In genomic region chr14:103030741-103031565, GRCh38 we compare ENCODE assay signal across 19 cellular contexts. TPM values are rescaled to one million over a fixed set of nuclear protein-coding genes. Genes with fewer than 3 reads are reported as not detected.
DNase-seq lines count a peak whose midpoint lies in the region; ATAC-seq and TF ChIP-seq lines count a peak whose summit lies in the region.
"Had no signal": no experiment of that assay in that cellular context is flagged by ENCODE, and none has a peak within 500 bp of the region (broad histone marks: within the 10 kb centered on the region; RNA-seq: fewer than 3 reads in every experiment).

No MANE protein-coding gene starts in this region.

- peaks cover 97% of the 10 kb centered on the region for H3K79me2 ChIP-seq in neural progenitor cell (ENCODE audit: low read depth)

- peak overlapping the region in 1 of 3 donors; percentile 5 for H3K4me3 ChIP-seq in right lobe of liver
- H3K4me3 ChIP-seq in neural progenitor cell = no peak overlapping the region
- H3K4me3 ChIP-seq: adrenal gland, BLaER1, lung had no signal

- peak overlapping the region; percentile 72 for H3K27ac ChIP-seq in cingulate gyrus (ENCODE audit: low read depth, low read length)
- peak overlapping the region; percentile 8 to 47 (median 47) for H3K27ac ChIP-seq in right lobe of liver
- no peak overlapping the region for H3K27ac ChIP-seq in neural progenitor cell
- H3K27ac ChIP-seq: BLaER1 had no signal

- no peak for TF ChIP-seq POLR2A in right lobe of liver (IDR thresholded peaks at IDR 0.05)

- no peaks in the 10 kb centered on the region for H3F3A ChIP-seq in neural progenitor cell (ENCODE audit: low read depth)

- WGBS in right lobe of liver (ENCODE audit: insufficient coverage, low coverage, low lambda C conversion rate, missing lambda C conversion rate) = 24% methylated on average over 10 of the region's 13 CpGs

- peaks cover 4% of the 10 kb centered on the region for H3K36me3 Mint-ChIP-seq in HFFc6 (ENCODE audit: low read depth)
- peaks cover 4 to 5% of the 10 kb centered on the region in 2 donors for H3K36me3 Mint-ChIP-seq in stimulated activated naive B cell treated with anti-CD40 and anti-IgM and Interleukin-4, amounts not matched to agents 10 μg/mL and 1 μg/mL and 100 μg/mL, for 72 hours
- peaks cover 10% of the 10 kb centered on the region for H3K36me3 Mint-ChIP-seq in neural progenitor cell

- TF ChIP-seq CTCF in HFFc6 (IDR thresholded peaks at IDR 0.05) (no peak), right lobe of liver (IDR thresholded peaks at IDR 0.05) (no peak), neural progenitor cell (IDR thresholded peaks at IDR 0.05) (no peak)

- no peak overlapping the region for H3K9ac ChIP-seq in neural progenitor cell
- H3K9ac ChIP-seq: BLaER1 had no signal

- H3K27me3 ChIP-seq in right lobe of liver (no peaks in the 10 kb centered on the region), neural progenitor cell (no peaks in the 10 kb centered on the region)
- H3K27me3 ChIP-seq: adrenal gland, BLaER1 had no signal

- H3K4me1 ChIP-seq in right lobe of liver = peaks cover 0 to 41% (median 12%) of the 10 kb centered on the region in 4 donors
- H3K4me1 ChIP-seq in neural progenitor cell = no peaks in the 10 kb centered on the region

- intact Hi-C loops in right lobe of liver (cut with DNase I) = no loop called here

- no peak overlapping the region for H2AFZ ChIP-seq in neural progenitor cell (replicated peaks)

- no peaks in the 10 kb centered on the region for H3K9me3 Mint-ChIP-seq in HFFc6
- peaks cover 0 to 2% of the 10 kb centered on the region in 2 donors for H3K9me3 Mint-ChIP-seq in stimulated activated naive B cell treated with anti-CD40 and anti-IgM and Interleukin-4, amounts not matched to agents 10 μg/mL and 1 μg/mL and 100 μg/mL, for 72 hours
- H3K9me3 Mint-ChIP-seq in neural progenitor cell = peaks cover 9% of the 10 kb centered on the region
- H3K9me3 Mint-ChIP-seq: activated T-helper 2 cell treated with anti-CD3 and anti-CD28 coated beads, Interferon-gamma antibody, Interleukin-2, Interleukin-4, amounts not matched to agents 10 μg/mL and 5 μg/mL and 100 μg/mL, durations not matched to agents 14 hours and 24 hours and 36 hours; effector memory CD8-positive, alpha-beta T cell had no signal

- peaks cover 12% of the 10 kb centered on the region for H4K20me1 ChIP-seq in neural progenitor cell (ENCODE audit: low read depth)
- H4K20me1 ChIP-seq: BLaER1 had no signal

- H3K9me3 ChIP-seq in right lobe of liver = no peaks in the 10 kb centered on the region
- H3K9me3 ChIP-seq in neural progenitor cell (ENCODE audit: low read depth) = no peaks in the 10 kb centered on the region
- H3K9me3 ChIP-seq: adrenal gland had no signal

- H3K4me1 Mint-ChIP-seq in HFFc6 (ENCODE audit: low read depth) = peaks cover 31% of the 10 kb centered on the region
- peaks cover 4 to 8% of the 10 kb centered on the region in 2 donors for H3K4me1 Mint-ChIP-seq in stimulated activated naive B cell treated with anti-CD40 and anti-IgM and Interleukin-4, amounts not matched to agents 10 μg/mL and 1 μg/mL and 100 μg/mL, for 72 hours
- peaks cover 2% of the 10 kb centered on the region for H3K4me1 Mint-ChIP-seq in neural progenitor cell

- H3K4me2 ChIP-seq in neural progenitor cell = no peak overlapping the region
- H3K4me2 ChIP-seq: BLaER1 had no signal

- H3K36me3 ChIP-seq in right lobe of liver = no peaks in the 10 kb centered on the region
- H3K36me3 ChIP-seq in neural progenitor cell = peaks cover 2% of the 10 kb centered on the region
- H3K36me3 ChIP-seq: adrenal gland, BLaER1 had no signal

- H3K27me3 Mint-ChIP-seq in HFFc6 (ENCODE audit: insufficient read depth) = no peaks in the 10 kb centered on the region
- no peaks in the 10 kb centered on the region for H3K27me3 Mint-ChIP-seq in stimulated activated naive B cell treated with anti-CD40 and anti-IgM and Interleukin-4, amounts not matched to agents 10 μg/mL and 1 μg/mL and 100 μg/mL, for 72 hours
- peaks cover 3% of the 10 kb centered on the region for H3K27me3 Mint-ChIP-seq in neural progenitor cell (ENCODE audit: insufficient read depth, low read depth)

- no peak for DNase-seq in HFFc6
- DNase-seq in right lobe of liver = no peak
- no peak for DNase-seq in stimulated activated naive B cell treated with anti-CD40 and anti-IgM and Interleukin-4, amounts not matched to agents 10 μg/mL and 1 μg/mL and 100 μg/mL, for 72 hours
- no peak for DNase-seq in neural progenitor cell (ENCODE audit: low spot score)
- DNase-seq in hypothalamus (lab: John Stamatoyannopoulos, UW) = no peak
- DNase-seq in AML-193 (lab: John Stamatoyannopoulos, UW) = no peak
- DNase-seq: DMS 273 treated with DMSO at 0.1 percent for 48 hours; effector memory CD8-positive, alpha-beta T cell; NCI-H1092; NCI-H2171 had no signal

- peak; percentile 69 to 74 (median 70) for ATAC-seq in right lobe of liver
- no peak for ATAC-seq in stimulated activated naive B cell treated with anti-CD40 and anti-IgM and Interleukin-4, amounts not matched to agents 10 μg/mL and 1 μg/mL and 100 μg/mL, for 72 hours (replicated peaks)
- ATAC-seq in HG02763 (IDR thresholded peaks at IDR 0.05; ENCODE audit: unreplicated experiment) = no peak
- ATAC-seq: effector memory CD8-positive, alpha-beta T cell had no signal

- H3K4me3 Mint-ChIP-seq in HFFc6 (no peak overlapping the region), neural progenitor cell (no peak overlapping the region)
- no peak overlapping the region for H3K4me3 Mint-ChIP-seq in stimulated activated naive B cell treated with anti-CD40 and anti-IgM and Interleukin-4, amounts not matched to agents 10 μg/mL and 1 μg/mL and 100 μg/mL, for 72 hours
- H3K4me3 Mint-ChIP-seq: effector memory CD8-positive, alpha-beta T cell had no signal

- H3K27ac Mint-ChIP-seq in HFFc6 = 0 out of 2 replicates have a peak overlapping the region, but pooled peaks have one; percentile 11
- H3K27ac Mint-ChIP-seq in stimulated activated naive B cell treated with anti-CD40 and anti-IgM and Interleukin-4, amounts not matched to agents 10 μg/mL and 1 μg/mL and 100 μg/mL, for 72 hours = peak overlapping the region; percentile 31
- no peak overlapping the region for H3K27ac Mint-ChIP-seq in neural progenitor cell
- H3K27ac Mint-ChIP-seq: activated T-helper 2 cell treated with anti-CD3 and anti-CD28 coated beads, Interferon-gamma antibody, Interleukin-2, Interleukin-4, amounts not matched to agents 10 μg/mL and 5 μg/mL and 100 μg/mL, durations not matched to agents 14 hours and 24 hours and 36 hours; effector memory CD8-positive, alpha-beta T cell had no signal

RNA-seq across cellular contexts. Expression of gene CDC42BPB, which starts 26.4 kb away (rescaled TPM):
- 10 to 100 TPM; 73.7 to 85.1 (median 79.9) TPM for total RNA-seq in HFFc6 (2021; fragmentation: NEBNext Ultra II Directional; extraction: Animal tissue kit (Norgen Biotek cat#: 25700))
- total RNA-seq in right lobe of liver (10 to 100 TPM; 38.4 to 55.5 (median 43.0) TPM), neural progenitor cell (ENCODE audit: low replicate concordance) (48.2 and 78.7 TPM in 2 replicates)

RNA-seq across cellular contexts. Expression of gene LBHD2, which starts 53.1 kb away (rescaled TPM):
- not detected for total RNA-seq in HFFc6 (2021; fragmentation: NEBNext Ultra II Directional; extraction: Animal tissue kit (Norgen Biotek cat#: 25700))
- total RNA-seq in right lobe of liver (not detected), neural progenitor cell (ENCODE audit: low replicate concordance) (not detected in 2 replicates)
- total RNA-seq: activated T-helper 2 cell treated with anti-CD3 and anti-CD28 coated beads, Interferon-gamma antibody, Interleukin-2, Interleukin-4, amounts not matched to agents 10 μg/mL and 5 μg/mL and 100 μg/mL, durations not matched to agents 14 hours and 24 hours and 36 hours; adrenal gland; frontal cortex; lung; renal cortical epithelial cell; T-helper 1 cell treated with Interleukin-12 subunit alpha and Interleukin-12 subunit beta and Interleukin-4 antibody, amounts not matched to agents 30 ng/mL and 1 ng/mL, for 36 hours had no signal

Comparison
In these comparisons a context has a peak if more than half of its experiments do, and no peak if none do; other contexts are left out.
1. ATAC-seq: peak in right lobe of liver (4 of 4); none in stimulated activated naive B cell treated with anti-CD40 and anti-IgM and Interleukin-4, amounts not matched to agents 10 μg/mL and 1 μg/mL and 100 μg/mL, for 72 hours (0 of 2) and HG02763 (single experiment).